Comparison of ENCODE assay signal across 9 cellular contexts in genomic region chr17:76909971-76910760, GRCh38. TPM values are rescaled to one million over a fixed set of nuclear protein-coding genes. Genes with fewer than 3 reads are reported as not detected.
A peak's percentile ranks its signal among the peaks of the same experiment; 100 is the strongest.
DNase-seq lines count a peak whose midpoint lies in the region; ATAC-seq, FAIRE-seq and TF ChIP-seq lines count a peak whose summit lies in the region.
"Had no signal": no experiment of that assay in that cellular context is flagged by ENCODE, and none has a peak within 500 bp of the region (broad histone marks: within the 10 kb centered on the region; RNA-seq: fewer than 3 reads in every experiment).

No MANE protein-coding gene starts in this region.

- H3K27ac ChIP-seq in CD4-positive, alpha-beta memory T cell (ENCODE audit: low read depth, low read length), result no peak overlapping the region
- no peak overlapping the region for H3K27ac ChIP-seq in keratinocyte (ENCODE audit: control insufficient read depth, insufficient read depth, low read length)
- H3K27ac ChIP-seq in testis, result no peak overlapping the region
- H3K27ac ChIP-seq: VCaP had no signal

- TF ChIP-seq POLR2A in testis (IDR thresholded peaks at IDR 0.05), result no peak

- ATAC-seq in activated naive CD8-positive, alpha-beta T cell treated with anti-CD3 and anti-CD28 coated beads, Interleukin-2, amount 50 U/mL, for 24 hours, result no peak
- ATAC-seq in GM19351 (IDR thresholded peaks at IDR 0.05; ENCODE audit: unreplicated experiment) (no peak), HG03135 (IDR thresholded peaks at IDR 0.05; ENCODE audit: unreplicated experiment) (no peak)

- WGBS in testis, 2 donors, result 29 to 34% methylated on average over 11 to 13 of the region's 13 CpGs

- TF ChIP-seq CTCF in keratinocyte (optimal IDR thresholded peaks at IDR 0.05 in 1 of 3, IDR thresholded peaks at IDR 0.05 in 1 of 3, conservative IDR thresholded peaks at IDR 0.05 in 1 of 3; ENCODE audit: extremely low read depth in 1 of 3, insufficient read depth in 2 of 3, low read length in 3 of 3) (no peak), testis (IDR thresholded peaks at IDR 0.05) (no peak)

- intact Hi-C loops in CD4-positive, alpha-beta memory T cell (cut with micrococcal nuclease), result no loop called here
- intact Hi-C loops in testis (cut with DNase I; ENCODE audit: low total_unique reads), result no loop called here

- peak in 4 of 5 donors; percentile 14 to 36 (median 28) for DNase-seq in CD4-positive, alpha-beta memory T cell
- DNase-seq in LoVo (ENCODE audit: low spot score), result peak; percentile 26
- peak; percentile 32 for DNase-seq in activated naive CD8-positive, alpha-beta T cell treated with anti-CD3 and anti-CD28 coated beads, Interleukin-2, amount 50 U/mL, for 24 hours
- peak; percentile 13 for DNase-seq in keratinocyte (ENCODE audit: low read depth, low spot score)
- peak; percentile 60 for DNase-seq in testis
- no peak for DNase-seq in NCI-H2107 treated with DMSO at 0.1 percent for 48 hours (lab: John Stamatoyannopoulos, UW; ENCODE audit: unreplicated experiment)

- peaks cover 4 to 15% of the 10 kb centered on the region in 2 donors for H3K27me3 Mint-ChIP-seq in CD4-positive, alpha-beta memory T cell
- no peaks in the 10 kb centered on the region for H3K27me3 Mint-ChIP-seq in activated naive CD8-positive, alpha-beta T cell treated with anti-CD3 and anti-CD28 coated beads, Interleukin-2, amount 50 U/mL, for 24 hours

- peak; percentile 43 for FAIRE-seq in keratinocyte (lab: Jason Lieb, UNC)

- no peaks in the 10 kb centered on the region for H3K36me3 ChIP-seq in CD4-positive, alpha-beta memory T cell (ENCODE audit: insufficient read depth, low read length)
- H3K36me3 ChIP-seq in keratinocyte (ENCODE audit: control insufficient read depth in 2 of 2, extremely low read depth in 1 of 2, insufficient read depth in 2 of 2, low read length in 2 of 2) (no peaks in the 10 kb centered on the region), testis (ENCODE audit: low read depth, missing control alignments) (no peaks in the 10 kb centered on the region)

- no peaks in the 10 kb centered on the region for H3K9me1 ChIP-seq in keratinocyte (ENCODE audit: control insufficient read depth, extremely low read depth, insufficient read depth, low read length)

- no peaks in the 10 kb centered on the region for H3K9me3 ChIP-seq in CD4-positive, alpha-beta memory T cell (ENCODE audit: control insufficient read depth in 1 of 2, low read length in 2 of 2)
- H3K9me3 ChIP-seq in keratinocyte (ENCODE audit: control insufficient read depth, low read depth, low read length) (no peaks in the 10 kb centered on the region), testis (no peaks in the 10 kb centered on the region)

- no peak overlapping the region for H2AFZ ChIP-seq in keratinocyte (ENCODE audit: control insufficient read depth, low read length)

- H3K4me1 Mint-ChIP-seq in CD4-positive, alpha-beta memory T cell, result peaks cover 0 to 1% (median 0%) of the 10 kb centered on the region in 4 donors
- H3K4me1 Mint-ChIP-seq in activated naive CD8-positive, alpha-beta T cell treated with anti-CD3 and anti-CD28 coated beads, Interleukin-2, amount 50 U/mL, for 24 hours, result no peaks in the 10 kb centered on the region

- POLR2A ChIA-PET in CD4-positive, alpha-beta memory T cell (lab: Charles Lee; ENCODE audit: partially characterized antibody), result no interaction called here

- no peak overlapping the region for H3K4me3 ChIP-seq in CD4-positive, alpha-beta memory T cell (ENCODE audit: low read length in 2 of 2)
- H3K4me3 ChIP-seq in keratinocyte (ENCODE audit: control insufficient read depth in 2 of 3, extremely low read depth in 1 of 3, insufficient read depth in 2 of 3, low read depth in 1 of 3, low read length in 3 of 3) (no peak overlapping the region), testis (no peak overlapping the region)

- peaks cover 0 to 6% (median 1%) of the 10 kb centered on the region in 8 donors for H3K9me3 Mint-ChIP-seq in CD4-positive, alpha-beta memory T cell
- H3K9me3 Mint-ChIP-seq in activated naive CD8-positive, alpha-beta T cell treated with anti-CD3 and anti-CD28 coated beads, Interleukin-2, amount 50 U/mL, for 24 hours, result no peaks in the 10 kb centered on the region

- H3K4me3 Mint-ChIP-seq in CD4-positive, alpha-beta memory T cell, result no peak overlapping the region
- no peak overlapping the region for H3K4me3 Mint-ChIP-seq in activated naive CD8-positive, alpha-beta T cell treated with anti-CD3 and anti-CD28 coated beads, Interleukin-2, amount 50 U/mL, for 24 hours

- no peaks in the 10 kb centered on the region for H3K4me1 ChIP-seq in CD4-positive, alpha-beta memory T cell (ENCODE audit: insufficient read depth, low read length)
- H3K4me1 ChIP-seq in keratinocyte (ENCODE audit: control insufficient read depth, extremely low read depth, insufficient read depth, low read length) (no peaks in the 10 kb centered on the region), testis (no peaks in the 10 kb centered on the region)

- peaks cover 3% of the 10 kb centered on the region for H4K20me1 ChIP-seq in keratinocyte (ENCODE audit: control insufficient read depth, extremely low read depth, insufficient read depth, low read length)

- no peak overlapping the region for H3K27ac Mint-ChIP-seq in CD4-positive, alpha-beta memory T cell
- no peak overlapping the region for H3K27ac Mint-ChIP-seq in activated naive CD8-positive, alpha-beta T cell treated with anti-CD3 and anti-CD28 coated beads, Interleukin-2, amount 50 U/mL, for 24 hours

- dilution Hi-C loops in keratinocyte (cut with MboI; ENCODE audit: extremely low pct_ligation_motif_present, low sequenced_read_pairs), result no loop called here

- CTCF ChIA-PET in CD4-positive, alpha-beta memory T cell (lab: Charles Lee; ENCODE audit: partially characterized antibody), result no interaction called here

- no peaks in the 10 kb centered on the region for H3K27me3 ChIP-seq in CD4-positive, alpha-beta memory T cell (ENCODE audit: insufficient read depth, low read length)
- H3K27me3 ChIP-seq in keratinocyte (ENCODE audit: control insufficient read depth, extremely low read depth, insufficient read depth, low read length), result peaks cover 11% of the 10 kb centered on the region
- H3K27me3 ChIP-seq in testis, result no peaks in the 10 kb centered on the region

- H3K36me3 Mint-ChIP-seq in CD4-positive, alpha-beta memory T cell, result no peaks in the 10 kb centered on the region
- H3K36me3 Mint-ChIP-seq in activated naive CD8-positive, alpha-beta T cell treated with anti-CD3 and anti-CD28 coated beads, Interleukin-2, amount 50 U/mL, for 24 hours (ENCODE audit: low read depth), result no peaks in the 10 kb centered on the region

- no peak overlapping the region for H3K4me2 ChIP-seq in keratinocyte (ENCODE audit: control insufficient read depth, extremely low read depth, insufficient read depth, low read depth, low read length)

- H3K9ac ChIP-seq in keratinocyte (ENCODE audit: control insufficient read depth, extremely low read depth, insufficient read depth, low read length), result no peak overlapping the region

- no peaks in the 10 kb centered on the region for H3K79me2 ChIP-seq in keratinocyte (ENCODE audit: control insufficient read depth, insufficient read depth, low read length)

RNA-seq across cellular contexts. Expression of gene MGAT5B, which starts 42.0 kb away (rescaled TPM):
- 1 to 10 TPM; 1.8 to 2.4 TPM for total RNA-seq in CD4-positive, alpha-beta memory T cell
- under 1 TPM in 1 of 2 donors, not detected in 1; 0.25 TPM for polyA plus RNA-seq in CD4-positive, alpha-beta memory T cell
- polyA plus RNA-seq in keratinocyte (0.29 to 0.62 TPM (median 0.31 TPM) in 3 replicates), testis (ENCODE audit: insufficient read depth, low read depth, low replicate concordance) (4.6 TPM)
- not detected for polyA plus RNA-seq in keratinocyte (2011; ENCODE audit: low read depth)
- polyA plus RNA-seq in keratinocyte (2011; cell fraction: cytosol; rRNA removed), result 0.21 and 0.65 TPM in 2 replicates
- polyA plus RNA-seq in keratinocyte (2011; cell fraction: nucleus; rRNA removed), result 0.78 and 1.00 TPM in 2 replicates
- 0.46 TPM in 1 of 2 replicates, not detected in the other for polyA plus RNA-seq in keratinocyte (2012; ENCODE audit: low replicate concordance)
- polyA minus RNA-seq in keratinocyte, result 0.29 to 1.5 TPM (median 0.40 TPM) in 3 replicates
- 1.5 TPM for polyA minus RNA-seq in keratinocyte (2011; cell fraction: cytosol; rRNA and poly(A)+ RNA removed)
- 0.39 and 1.5 TPM in 2 replicates for polyA minus RNA-seq in keratinocyte (2011; cell fraction: nucleus; rRNA and poly(A)+ RNA removed)
- total RNA-seq in testis, result 10 to 100 TPM in 1 of 2 donors, 1 to 10 TPM in 1; 9.0 to 10.9 TPM
